13 cellular contexts compared by ENCODE assay signal in the genomic region with DNA sequence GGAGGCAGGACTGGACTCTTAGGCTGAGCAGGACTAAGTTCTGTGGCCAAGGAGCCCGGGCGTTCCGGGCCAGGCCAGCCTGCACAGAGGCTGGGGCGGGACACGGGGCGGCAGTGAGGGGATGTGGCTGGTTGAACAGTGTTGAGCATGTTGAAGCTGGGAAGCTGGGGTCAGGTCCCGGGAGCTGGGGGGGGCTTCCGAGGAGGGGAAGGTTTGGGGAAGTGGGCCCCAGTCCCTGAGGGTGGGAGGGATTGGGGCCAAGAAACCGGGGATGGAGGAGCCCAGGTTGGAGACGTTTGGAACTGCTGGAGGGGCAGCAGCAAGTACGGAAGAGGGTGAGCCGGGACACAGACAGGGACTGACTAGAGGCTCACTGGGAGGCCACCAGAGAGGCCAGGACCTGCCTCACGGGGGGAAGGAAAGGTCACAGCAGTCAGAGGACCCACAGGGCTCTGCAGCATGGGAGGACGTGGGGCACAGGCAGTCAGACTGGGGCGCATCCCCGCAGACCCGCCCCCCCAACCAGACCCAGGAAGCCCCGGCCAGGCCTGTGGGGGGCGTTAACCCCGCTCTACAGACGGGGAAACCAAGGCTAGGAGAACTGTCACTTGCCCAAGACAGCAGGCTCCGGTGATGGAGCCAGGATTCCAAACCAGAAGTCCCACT. TPM values are rescaled to one million over a fixed set of nuclear protein-coding genes. Genes with fewer than 3 reads are reported as not detected.
DNase-seq lines count a peak whose midpoint lies in the region; ATAC-seq and TF ChIP-seq lines count a peak whose summit lies in the region.
"Had no signal": no experiment of that assay in that cellular context is flagged by ENCODE, and none has a peak within 500 bp of the region (broad histone marks: within the 10 kb centered on the region; RNA-seq: fewer than 3 reads in every experiment).

No MANE protein-coding gene starts in this region.

- H4K20me1 ChIP-seq in PC-9 (ENCODE audit: insufficient read depth), result 0 out of 2 replicates have a peak, but pooled peaks cover 4% of the 10 kb centered on the region

- BruUV-seq in PC-9 (replicated peaks; lab: Mats Ljungman, UMichigan), result no TSS peak

- no peak overlapping the region for H3K9ac ChIP-seq in duodenal mucosa (ENCODE audit: low read depth in 1 of 2, low read length in 2 of 2)

- intact Hi-C loops in PC-9 (cut with micrococcal nuclease; ENCODE audit: unreplicated experiment), result no loop called here
- intact Hi-C loops in testis (cut with DNase I; ENCODE audit: low total_unique reads), result no loop called here

- H3K4me3 ChIP-seq in PC-9 (no peak overlapping the region), duodenal mucosa (ENCODE audit: low read depth in 1 of 2, low read length in 2 of 2) (no peak overlapping the region), muscle layer of duodenum (ENCODE audit: low read depth in 1 of 2, low read length in 2 of 2) (no peak overlapping the region), testis (no peak overlapping the region)
- H3K4me3 ChIP-seq: GM23338 had no signal

- no peak for TF ChIP-seq CTCF in PC-9 (conservative IDR thresholded peaks at IDR 0.05)
- no peak for TF ChIP-seq CTCF in testis (IDR thresholded peaks at IDR 0.05)

- POLR2A ChIA-PET in PC-9 (lab: Charles Lee; ENCODE audit: unreplicated experiment), result interaction anchor here (0.5 kb wide), 1 partner anchor 47 kb away, joined by 18 read pairs; no protein-coding TSS in a partner anchor

- WGBS in testis, 2 donors, result 53 to 54% methylated on average over 15 to 22 of the region's 22 CpGs

- peaks cover 14% of the 10 kb centered on the region; the same call in 1 of the 2 replicates for H3F3A ChIP-seq in PC-9 (ENCODE audit: insufficient read depth, low read depth)

- H3K4me1 ChIP-seq in PC-9 (replicated peaks; ENCODE audit: insufficient read depth) (peaks cover 11% of the 10 kb centered on the region), duodenal mucosa (ENCODE audit: control insufficient read depth in 1 of 2, insufficient read depth in 2 of 2, low read length in 2 of 2) (peaks cover 7 to 13% of the 10 kb centered on the region in 2 donors), muscle layer of duodenum (ENCODE audit: control insufficient read depth in 1 of 2, insufficient read depth in 2 of 2, low read length in 2 of 2) (peaks cover 0 to 14% of the 10 kb centered on the region in 2 donors), testis (peaks cover 57% of the 10 kb centered on the region)

- no peaks in the 10 kb centered on the region for H3K27me3 ChIP-seq in PC-9 (ENCODE audit: insufficient read depth, low read depth)
- H3K27me3 ChIP-seq in duodenal mucosa (ENCODE audit: control insufficient read depth in 1 of 2, insufficient read depth in 2 of 2, low read length in 2 of 2), result no peaks in the 10 kb centered on the region
- no peaks in the 10 kb centered on the region for H3K27me3 ChIP-seq in muscle layer of duodenum (ENCODE audit: low read depth, low read length)
- no peaks in the 10 kb centered on the region for H3K27me3 ChIP-seq in testis

- CTCF ChIA-PET in PC-9 (lab: Charles Lee), result no interaction called here

- DNase-seq in PC-9 (no peak), testis (no peak), NCI-H2227 treated with DMSO at 0.1 percent for 48 hours (lab: John Stamatoyannopoulos, UW) (no peak), cerebellar nuclear complex (lab: John Stamatoyannopoulos, UW) (no peak), NCI-H1105 (lab: John Stamatoyannopoulos, UW) (no peak)
- DNase-seq: activated B cell treated with CpG ODN at 0.5 μM for 24 hours; activated naive CD8-positive, alpha-beta T cell treated with anti-CD3 and anti-CD28 coated beads, Interleukin-2, amount 10 ng/mL, durations not matched to agents 7 days and 5 days; effector CD4-positive, alpha-beta T cell; NCI-H2171 treated with DMSO at 0.1 percent for 48 hours had no signal

- H3K27ac ChIP-seq in PC-9 (no peak overlapping the region), duodenal mucosa (ENCODE audit: low read depth, low read length) (peak overlapping the region; percentile 42), muscle layer of duodenum (ENCODE audit: low read length) (peak overlapping the region; percentile 14), testis (peak overlapping the region; percentile 56 to 82)

- TF ChIP-seq POLR2A in testis (IDR thresholded peaks at IDR 0.05), result no peak

- H3K36me3 ChIP-seq in PC-9 (ENCODE audit: low read depth) (no peaks in the 10 kb centered on the region), duodenal mucosa (ENCODE audit: control insufficient read depth in 1 of 2, insufficient read depth in 2 of 2, low read length in 2 of 2) (peaks cover 6 to 19% of the 10 kb centered on the region in 2 donors), muscle layer of duodenum (ENCODE audit: control insufficient read depth in 1 of 2, insufficient read depth in 2 of 2, low read length in 2 of 2) (peaks cover 3 to 29% of the 10 kb centered on the region in 2 donors), testis (ENCODE audit: low read depth, missing control alignments) (no peaks in the 10 kb centered on the region)

- no peak overlapping the region for H2AFZ ChIP-seq in PC-9
- H2AFZ ChIP-seq: GM23338 had no signal

- no peak for ATAC-seq in HG02763 (IDR thresholded peaks at IDR 0.05; ENCODE audit: unreplicated experiment)
- ATAC-seq: GM23338 had no signal

- no peaks in the 10 kb centered on the region for H3K79me2 ChIP-seq in PC-9 (ENCODE audit: low read depth)

- H3K9me2 ChIP-seq in PC-9 (ENCODE audit: insufficient read depth), result no peaks in the 10 kb centered on the region

- no peaks in the 10 kb centered on the region for H3K9me3 ChIP-seq in PC-9 (ENCODE audit: insufficient read depth, low read depth)
- H3K9me3 ChIP-seq in duodenal mucosa (ENCODE audit: control insufficient read depth in 1 of 2, low read length in 2 of 2), result no peaks in the 10 kb centered on the region
- H3K9me3 ChIP-seq in muscle layer of duodenum (ENCODE audit: control insufficient read depth in 1 of 2, low read length in 2 of 2), result no peaks in the 10 kb centered on the region
- H3K9me3 ChIP-seq in testis, result no peaks in the 10 kb centered on the region

- peak overlapping the region; percentile 51; the same call in 1 of the 2 replicates for H3K4me2 ChIP-seq in PC-9
- H3K4me2 ChIP-seq: GM23338 had no signal

RNA-seq across cellular contexts. Expression of gene TAX1BP3, which starts 9.5 kb away (rescaled TPM):
- 147 and 168 TPM in 2 replicates for total RNA-seq in PC-9 (2021)
- 100 to 1,000 TPM; 150 to 212 TPM for total RNA-seq in testis
- polyA plus RNA-seq in testis (ENCODE audit: insufficient read depth, low read depth, low replicate concordance), result 93.6 TPM

RNA-seq across cellular contexts. Expression of gene EMC6, which starts 9.7 kb away (rescaled TPM):
- 89.6 and 89.9 TPM in 2 replicates for total RNA-seq in PC-9 (2021)
- total RNA-seq in testis, result 10 to 100 TPM; 39.0 to 46.5 TPM
- 74.1 TPM for polyA plus RNA-seq in testis (ENCODE audit: insufficient read depth, low read depth, low replicate concordance)

RNA-seq across cellular contexts. Expression of gene CTNS, which starts 22.4 kb away (rescaled TPM):
- 12.5 and 20.0 TPM in 2 replicates for total RNA-seq in PC-9 (2021)
- total RNA-seq in testis, result 10 to 100 TPM; 43.8 to 57.3 TPM
- 50.4 TPM for polyA plus RNA-seq in testis (ENCODE audit: insufficient read depth, low read depth, low replicate concordance)

RNA-seq across cellular contexts. Expression of gene SHPK, which starts 22.9 kb away (rescaled TPM):
- total RNA-seq in PC-9 (2021) (19.8 and 21.4 TPM in 2 replicates), testis (10 to 100 TPM; 23.6 to 33.8 TPM)
- polyA plus RNA-seq in testis (ENCODE audit: insufficient read depth, low read depth, low replicate concordance), result 9.0 TPM

RNA-seq across cellular contexts. Expression of gene P2RX5, which starts 37.0 kb away (rescaled TPM):
- total RNA-seq in PC-9 (2021) (15.0 and 18.3 TPM in 2 replicates), testis (1 to 10 TPM; 2.0 to 3.0 TPM)
- polyA plus RNA-seq in testis (ENCODE audit: insufficient read depth, low read depth, low replicate concordance), result 3.7 TPM
